In the genomic region with DNA sequence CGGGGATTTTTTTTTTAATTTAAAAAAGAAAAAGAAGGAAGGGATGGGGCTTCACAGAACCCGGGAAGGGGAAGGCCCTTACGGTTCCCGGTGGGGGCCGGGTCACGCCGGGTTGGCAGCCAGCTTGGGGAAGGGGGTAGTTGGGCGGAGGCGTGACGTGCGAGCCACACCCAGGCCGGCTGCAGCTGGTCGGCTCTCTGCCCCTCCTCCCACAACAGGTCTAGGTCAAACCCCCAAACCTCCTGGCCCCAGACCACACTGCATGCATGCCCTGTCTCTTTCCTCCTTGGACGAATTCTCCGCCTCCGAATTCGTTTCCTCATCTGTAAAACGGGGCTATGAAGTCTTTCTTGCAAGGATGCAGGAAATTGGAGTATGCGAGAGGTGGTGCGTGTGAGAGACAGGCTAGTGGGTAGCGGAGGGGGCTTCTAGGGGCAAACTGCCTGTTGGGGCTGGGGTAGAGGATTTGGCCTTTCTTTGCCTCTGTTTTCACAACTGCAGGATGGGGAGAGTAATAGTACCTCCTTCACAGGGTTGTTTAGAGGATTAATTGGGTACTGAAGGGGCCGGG, we compare ENCODE assay signal across 11 cellular contexts. TPM values are rescaled to one million over a fixed set of nuclear protein-coding genes. Genes with fewer than 3 reads are reported as not detected.
DNase-seq lines count a peak whose midpoint lies in the region; ATAC-seq and TF ChIP-seq lines count a peak whose summit lies in the region.
"Had no signal": no experiment of that assay in that cellular context is flagged by ENCODE, and none has a peak within 500 bp of the region (broad histone marks: within the 10 kb centered on the region; RNA-seq: fewer than 3 reads in every experiment).

No MANE protein-coding gene starts in this region.

- H3K9me3 ChIP-seq in CD8-positive, alpha-beta memory T cell (ENCODE audit: low read length): no peaks in the 10 kb centered on the region
- H3K9me3 ChIP-seq in esophagus muscularis mucosa: no peaks in the 10 kb centered on the region
- no peaks in the 10 kb centered on the region for H3K9me3 ChIP-seq in osteoblast (ENCODE audit: low read depth, low read length)

- H3K4me1 ChIP-seq in CD8-positive, alpha-beta memory T cell (ENCODE audit: insufficient read depth, low read length): peaks cover 20% of the 10 kb centered on the region
- H3K4me1 ChIP-seq in esophagus muscularis mucosa (peaks cover 9 to 22% (median 15%) of the 10 kb centered on the region in 4 donors), osteoblast (ENCODE audit: insufficient read depth, low read length) (no peaks in the 10 kb centered on the region)

- intact Hi-C loops in esophagus muscularis mucosa (cut with DNase I): no loop called here

- CTCF ChIA-PET in CD8-positive, alpha-beta memory T cell (lab: Charles Lee): no interaction called here

- H3K79me2 ChIP-seq in osteoblast (ENCODE audit: insufficient read depth, low read length): no peaks in the 10 kb centered on the region

- H3K4me3 ChIP-seq in CD8-positive, alpha-beta memory T cell (ENCODE audit: low read length): no peak overlapping the region
- peak overlapping the region; percentile 40 to 53 (median 42) for H3K4me3 ChIP-seq in esophagus muscularis mucosa
- no peak overlapping the region for H3K4me3 ChIP-seq in osteoblast (ENCODE audit: insufficient read depth, low read length)

- TF ChIP-seq CTCF in esophagus muscularis mucosa (IDR thresholded peaks at IDR 0.05) (no peak), osteoblast (IDR thresholded peaks at IDR 0.05; ENCODE audit: extremely low read depth, low read depth, low read length) (no peak)

- no peak overlapping the region for H3K27ac ChIP-seq in CD8-positive, alpha-beta memory T cell (ENCODE audit: low read depth, low read length)
- H3K27ac ChIP-seq in esophagus muscularis mucosa (replicated peaks in 1 of 4) (peak overlapping the region in 1 of 4 donors; percentile 71), osteoblast (ENCODE audit: low read depth, low read length) (no peak overlapping the region)

- 18% methylated on average over 21 of the region's 22 CpGs for WGBS in esophagus muscularis mucosa

- H3K9me3 Mint-ChIP-seq in CD8-positive, alpha-beta memory T cell: no peaks in the 10 kb centered on the region
- H3K9me3 Mint-ChIP-seq in IgD-negative memory B cell: no peaks in the 10 kb centered on the region
- peaks cover 0 to 2% (median 0%) of the 10 kb centered on the region in 9 donors for H3K9me3 Mint-ChIP-seq in naive thymus-derived CD8-positive, alpha-beta T cell

- TF ChIP-seq POLR2A in esophagus muscularis mucosa (IDR thresholded peaks at IDR 0.05; ENCODE audit: low read depth): no peak

- H4K20me1 ChIP-seq in osteoblast (ENCODE audit: insufficient read depth, low read length): peaks cover 2% of the 10 kb centered on the region

- no peak for TF ChIP-seq EP300 in esophagus muscularis mucosa (IDR thresholded peaks at IDR 0.05)

- H3K36me3 ChIP-seq in CD8-positive, alpha-beta memory T cell (ENCODE audit: insufficient read depth, low read length): no peaks in the 10 kb centered on the region
- H3K36me3 ChIP-seq in esophagus muscularis mucosa: no peaks in the 10 kb centered on the region
- no peaks in the 10 kb centered on the region for H3K36me3 ChIP-seq in osteoblast (ENCODE audit: insufficient read depth, low read length)

- H3K36me3 Mint-ChIP-seq in CD8-positive, alpha-beta memory T cell: peaks cover 0 to 3% (median 0%) of the 10 kb centered on the region in 3 donors
- H3K36me3 Mint-ChIP-seq in IgD-negative memory B cell: peaks cover 2% of the 10 kb centered on the region
- no peaks in the 10 kb centered on the region for H3K36me3 Mint-ChIP-seq in naive thymus-derived CD8-positive, alpha-beta T cell

- no peak overlapping the region for H2AFZ ChIP-seq in osteoblast (ENCODE audit: low read length)

- peaks cover 48% of the 10 kb centered on the region for H3K27me3 ChIP-seq in CD8-positive, alpha-beta memory T cell (ENCODE audit: insufficient read depth, low read length, poor library complexity, severe bottlenecking)
- H3K27me3 ChIP-seq in esophagus muscularis mucosa: peaks cover 0 to 96% (median 22%) of the 10 kb centered on the region in 4 donors
- H3K27me3 ChIP-seq in osteoblast (ENCODE audit: insufficient read depth, low read length): peaks cover 67% of the 10 kb centered on the region

- POLR2A ChIA-PET in CD8-positive, alpha-beta memory T cell (lab: Charles Lee): no interaction called here
- POLR2A ChIA-PET in naive thymus-derived CD8-positive, alpha-beta T cell (lab: Charles Lee): no interaction called here

- peak overlapping the region in 6 of 7 donors; percentile 19 to 59 (median 38) for H3K4me3 Mint-ChIP-seq in CD8-positive, alpha-beta memory T cell
- H3K4me3 Mint-ChIP-seq in IgD-negative memory B cell: peak overlapping the region; percentile 83 to 96 (median 92)
- H3K4me3 Mint-ChIP-seq in naive thymus-derived CD8-positive, alpha-beta T cell: peak overlapping the region; percentile 24 to 86 (median 59)

- DNase-seq in CD8-positive, alpha-beta memory T cell: no peak
- DNase-seq in esophagus muscularis mucosa (ENCODE audit: extremely low spot score) (no peak), NCI-H345 (lab: John Stamatoyannopoulos, UW) (no peak), osteoblast (ENCODE audit: insufficient read length, low spot score, missing footprints) (no peak), HuH-7 (ENCODE audit: low spot score) (no peak)
- no peak for DNase-seq in naive thymus-derived CD8-positive, alpha-beta T cell
- DNase-seq in stimulated activated CD4-positive, alpha-beta T cell treated with anti-CD3 and anti-CD28 coated beads, Interleukin-4, amount 100 ng/mL, for 24 hours: no peak
- DNase-seq: activated CD4-positive, alpha-beta T cell treated with anti-CD3 and anti-CD28 coated beads for 4 hours; NCI-H2029 had no signal

- peak in 1 of 2 donors; percentile 23 for ATAC-seq in naive thymus-derived CD8-positive, alpha-beta T cell

- H3K4me2 ChIP-seq in osteoblast (ENCODE audit: insufficient read depth, low read length): no peak overlapping the region

- peak overlapping the region in 1 of 8 donors; percentile 74 for H3K27ac Mint-ChIP-seq in CD8-positive, alpha-beta memory T cell
- H3K27ac Mint-ChIP-seq in IgD-negative memory B cell: peak overlapping the region; percentile 57 to 63 (median 59)
- H3K27ac Mint-ChIP-seq in naive thymus-derived CD8-positive, alpha-beta T cell: peak overlapping the region in 1 of 10 donors; percentile 9

- H3K4me1 Mint-ChIP-seq in CD8-positive, alpha-beta memory T cell: peaks cover 17 to 21% (median 17%) of the 10 kb centered on the region in 3 donors
- H3K4me1 Mint-ChIP-seq in IgD-negative memory B cell: peaks cover 19 to 31% (median 23%) of the 10 kb centered on the region in 3 donors
- peaks cover 10 to 27% (median 22%) of the 10 kb centered on the region in 4 donors for H3K4me1 Mint-ChIP-seq in naive thymus-derived CD8-positive, alpha-beta T cell

- H3K27me3 Mint-ChIP-seq in CD8-positive, alpha-beta memory T cell: peaks cover 58 to 73% of the 10 kb centered on the region in 2 donors
- H3K27me3 Mint-ChIP-seq in IgD-negative memory B cell: peaks cover 11% of the 10 kb centered on the region
- H3K27me3 Mint-ChIP-seq in naive thymus-derived CD8-positive, alpha-beta T cell: peaks cover 36 to 78% (median 40%) of the 10 kb centered on the region in 5 donors

RNA-seq across cellular contexts. Expression of gene HCK, which starts 0.8 kb away (rescaled TPM):
- total RNA-seq in CD8-positive, alpha-beta memory T cell: under 1 TPM; 0.28 to 0.53 TPM
- polyA plus RNA-seq in CD8-positive, alpha-beta memory T cell: not detected
- 52.0 TPM for polyA plus RNA-seq in IgD-negative memory B cell
- 10 to 100 TPM in 2 of 4 donors, 1 to 10 TPM in 2; 7.8 to 36.6 (median 11.4) TPM for total RNA-seq in esophagus muscularis mucosa
- under 1 TPM; 0.71 to 0.86 TPM for total RNA-seq in naive thymus-derived CD8-positive, alpha-beta T cell
- under 1 TPM in 2 of 3 donors, not detected in 1; 0.24 to 0.35 TPM for polyA plus RNA-seq in naive thymus-derived CD8-positive, alpha-beta T cell
- total RNA-seq in osteoblast: 0.36 TPM in 1 of 2 replicates, not detected in the other
- total RNA-seq: dermis microvascular lymphatic vessel endothelial cell had no signal

RNA-seq across cellular contexts. Expression of gene CCM2L, which starts 42.6 kb away (rescaled TPM):
- not detected for total RNA-seq in CD8-positive, alpha-beta memory T cell
- not detected for polyA plus RNA-seq in CD8-positive, alpha-beta memory T cell
- not detected for polyA plus RNA-seq in IgD-negative memory B cell
- 10 to 100 TPM in 2 of 4 donors, 1 to 10 TPM in 2; 6.0 to 12.1 (median 10.4) TPM for total RNA-seq in esophagus muscularis mucosa
- not detected for total RNA-seq in naive thymus-derived CD8-positive, alpha-beta T cell
- not detected for polyA plus RNA-seq in naive thymus-derived CD8-positive, alpha-beta T cell
- total RNA-seq in osteoblast: not detected in 2 replicates

RNA-seq across cellular contexts. Expression of gene TM9SF4, which starts 56.6 kb away (rescaled TPM):
- total RNA-seq in CD8-positive, alpha-beta memory T cell: 10 to 100 TPM; 48.0 to 49.8 TPM
- 44.0 TPM for polyA plus RNA-seq in CD8-positive, alpha-beta memory T cell
- polyA plus RNA-seq in IgD-negative memory B cell: 30.1 TPM
- 10 to 100 TPM; 19.9 to 34.4 (median 25.2) TPM for total RNA-seq in esophagus muscularis mucosa
- 10 to 100 TPM; 42.6 to 44.3 TPM for total RNA-seq in naive thymus-derived CD8-positive, alpha-beta T cell
- 10 to 100 TPM; 31.5 to 43.4 (median 33.3) TPM for polyA plus RNA-seq in naive thymus-derived CD8-positive, alpha-beta T cell
- 46.9 and 48.1 TPM in 2 replicates for total RNA-seq in osteoblast

Comparison
In these comparisons a context has a peak if more than half of its experiments do, and no peak if none do; other contexts are left out.
1. H3K4me3 ChIP-seq: peak in esophagus muscularis mucosa (4 of 4); none in CD8-positive, alpha-beta memory T cell (single experiment) and osteoblast (single experiment).
2. H3K4me3 Mint-ChIP-seq: peak in every context shown above with its lines; median percentile 92 in IgD-negative memory B cell; 59 in naive thymus-derived CD8-positive, alpha-beta T cell; 38 in CD8-positive, alpha-beta memory T cell.